Comparison of ENCODE assay signal across 9 cellular contexts in genomic region chr20:64039293-64040160, GRCh38. TPM values are rescaled to one million over a fixed set of nuclear protein-coding genes. Genes with fewer than 3 reads are reported as not detected.
A peak's percentile ranks its signal among the peaks of the same experiment; 100 is the strongest.
DNase-seq lines count a peak whose midpoint lies in the region; ATAC-seq lines count a peak whose summit lies in the region.
"Had no signal": no experiment of that assay in that cellular context is flagged by ENCODE, and none has a peak within 500 bp of the region (broad histone marks: within the 10 kb centered on the region; RNA-seq: fewer than 3 reads in every experiment).

No MANE protein-coding gene starts in this region.

- H3K9me3 Mint-ChIP-seq in activated CD4-positive, alpha-beta T cell treated with anti-CD3 and anti-CD28 coated beads for 36 hours (ENCODE audit: low read depth): no peaks in the 10 kb centered on the region
- no peaks in the 10 kb centered on the region for H3K9me3 Mint-ChIP-seq in activated naive CD8-positive, alpha-beta T cell treated with anti-CD3 and anti-CD28 coated beads for 36 hours
- no peaks in the 10 kb centered on the region for H3K9me3 Mint-ChIP-seq in immature natural killer cell

- DNase-seq in activated CD4-positive, alpha-beta T cell treated with anti-CD3 and anti-CD28 coated beads for 36 hours: no peak
- no peak for DNase-seq in activated CD4-positive, alpha-beta T cell treated with anti-CD3 and anti-CD28 coated beads, Interleukin-2, amount 50 U/mL, for 48 hours
- no peak for DNase-seq in activated naive CD8-positive, alpha-beta T cell treated with anti-CD3 and anti-CD28 coated beads for 36 hours
- DNase-seq in immature natural killer cell (no peak), NCI-H1694 (lab: John Stamatoyannopoulos, UW) (no peak), caudate nucleus (lab: John Stamatoyannopoulos, UW) (no peak), NCI-H82 treated with DMSO at 0.1 percent for 48 hours (lab: John Stamatoyannopoulos, UW; ENCODE audit: unreplicated experiment) (no peak)

- H3K27ac Mint-ChIP-seq in activated CD4-positive, alpha-beta T cell treated with anti-CD3 and anti-CD28 coated beads for 36 hours: peak overlapping the region; percentile 60
- no peak overlapping the region for H3K27ac Mint-ChIP-seq in activated naive CD8-positive, alpha-beta T cell treated with anti-CD3 and anti-CD28 coated beads for 36 hours
- no peak overlapping the region for H3K27ac Mint-ChIP-seq in immature natural killer cell

- no peaks in the 10 kb centered on the region for H3K9me3 ChIP-seq in thymus (ENCODE audit: control insufficient read depth)

- H3K4me3 Mint-ChIP-seq in activated CD4-positive, alpha-beta T cell treated with anti-CD3 and anti-CD28 coated beads for 36 hours: peak overlapping the region; percentile 61
- H3K4me3 Mint-ChIP-seq in activated naive CD8-positive, alpha-beta T cell treated with anti-CD3 and anti-CD28 coated beads for 36 hours: peak overlapping the region; percentile 65
- peak overlapping the region; percentile 38 to 71 (median 50) for H3K4me3 Mint-ChIP-seq in immature natural killer cell

- peaks cover 2% of the 10 kb centered on the region for H3K36me3 ChIP-seq in thymus (ENCODE audit: control insufficient read depth, insufficient read depth)

- POLR2A ChIA-PET in activated CD4-positive, alpha-beta T cell treated with anti-CD3 and anti-CD28 coated beads for 36 hours (lab: Charles Lee): interaction anchor here (1.0 to 1.3 kb wide), 2 partner anchors 18 to 59 kb away, joined by 3 to 6 read pairs; partner anchors contain the start of gene PRPF6

- H3K4me3 ChIP-seq in thymus (ENCODE audit: low read length): peak overlapping the region; percentile 58

- peak overlapping the region; percentile 74 for H3K27ac ChIP-seq in thymus (ENCODE audit: low read depth)
- H3K27ac ChIP-seq in caudate nucleus (ENCODE audit: low read depth, low read length): no peak overlapping the region

- peaks cover 5% of the 10 kb centered on the region for H3K36me3 Mint-ChIP-seq in activated CD4-positive, alpha-beta T cell treated with anti-CD3 and anti-CD28 coated beads for 36 hours (ENCODE audit: low read depth)
- peaks cover 2% of the 10 kb centered on the region for H3K36me3 Mint-ChIP-seq in activated naive CD8-positive, alpha-beta T cell treated with anti-CD3 and anti-CD28 coated beads for 36 hours
- H3K36me3 Mint-ChIP-seq in immature natural killer cell: no peaks in the 10 kb centered on the region

- intact Hi-C loops in activated CD4-positive, alpha-beta T cell treated with anti-CD3 and anti-CD28 coated beads for 36 hours (cut with DNase I, micrococcal nuclease): loop anchor here (1.0 to 5.0 kb wide), 8 partner anchors 18 to 501 kb away; partner anchors contain the start of genes GMEB2 (in 1 of the 2), LIME1 (in 1 of the 2), PRPF6 (in 1 of the 2) and RGS19 (in 1 of the 2)

- CTCF ChIA-PET in activated CD4-positive, alpha-beta T cell treated with anti-CD3 and anti-CD28 coated beads for 36 hours (lab: Charles Lee): interaction anchor here (0.6 to 2.9 kb wide), 21 partner anchors 12 to 1274 kb away, joined by 3 to 32 read pairs (median 4); partner anchors contain the start of genes OPRL1, PRPF6, RGS19 and SAMD10

- WGBS in thymus: 39% methylated on average over 17 of the region's 17 CpGs

- H3K4me1 Mint-ChIP-seq in activated CD4-positive, alpha-beta T cell treated with anti-CD3 and anti-CD28 coated beads for 36 hours: peaks cover 42% of the 10 kb centered on the region
- peaks cover 47% of the 10 kb centered on the region for H3K4me1 Mint-ChIP-seq in activated naive CD8-positive, alpha-beta T cell treated with anti-CD3 and anti-CD28 coated beads for 36 hours
- H3K4me1 Mint-ChIP-seq in immature natural killer cell: peaks cover 0 to 14% of the 10 kb centered on the region in 2 donors

- H3K4me1 ChIP-seq in thymus (ENCODE audit: control insufficient read depth, insufficient read depth, low read length): peaks cover 28% of the 10 kb centered on the region

- no peak for ATAC-seq in activated CD4-positive, alpha-beta T cell treated with anti-CD3 and anti-CD28 coated beads for 36 hours

- H3K27me3 Mint-ChIP-seq in activated CD4-positive, alpha-beta T cell treated with anti-CD3 and anti-CD28 coated beads for 36 hours: peaks cover 2% of the 10 kb centered on the region
- H3K27me3 Mint-ChIP-seq in activated naive CD8-positive, alpha-beta T cell treated with anti-CD3 and anti-CD28 coated beads for 36 hours: peaks cover 3% of the 10 kb centered on the region
- peaks cover 3 to 16% (median 7%) of the 10 kb centered on the region in 3 donors for H3K27me3 Mint-ChIP-seq in immature natural killer cell (ENCODE audit: low read depth in 3 of 3)

- H3K27me3 ChIP-seq in thymus (ENCODE audit: control insufficient read depth, insufficient read depth): peaks cover 11% of the 10 kb centered on the region

RNA-seq across cellular contexts. Expression of gene C20orf204, which starts 3.5 kb away (rescaled TPM):
- 1 to 10 TPM; 2.3 to 3.3 TPM for total RNA-seq in activated CD4-positive, alpha-beta T cell treated with anti-CD3 and anti-CD28 coated beads for 36 hours
- total RNA-seq in activated naive CD8-positive, alpha-beta T cell treated with anti-CD3 and anti-CD28 coated beads for 36 hours: 1 to 10 TPM; 2.1 to 2.5 TPM
- not detected for polyA plus RNA-seq in immature natural killer cell
- polyA plus RNA-seq in thymus: 8.2 TPM

RNA-seq across cellular contexts. Expression of gene SOX18, which starts 9.9 kb away (rescaled TPM):
- total RNA-seq in activated CD4-positive, alpha-beta T cell treated with anti-CD3 and anti-CD28 coated beads for 36 hours: not detected
- not detected for total RNA-seq in activated naive CD8-positive, alpha-beta T cell treated with anti-CD3 and anti-CD28 coated beads for 36 hours
- not detected for polyA plus RNA-seq in immature natural killer cell
- 17.2 TPM for polyA plus RNA-seq in thymus
- total RNA-seq: M059J had no signal

RNA-seq across cellular contexts. Expression of gene TCEA2, which starts 23.5 kb away (rescaled TPM):
- 10 to 100 TPM; 40.6 to 50.0 TPM for total RNA-seq in activated CD4-positive, alpha-beta T cell treated with anti-CD3 and anti-CD28 coated beads for 36 hours
- 10 to 100 TPM; 37.8 to 38.6 TPM for total RNA-seq in activated naive CD8-positive, alpha-beta T cell treated with anti-CD3 and anti-CD28 coated beads for 36 hours
- polyA plus RNA-seq in immature natural killer cell (10 to 100 TPM; 18.9 to 26.6 (median 24.1) TPM), thymus (53.2 TPM)

RNA-seq across cellular contexts. Expression of gene RGS19, which starts 39.8 kb away (rescaled TPM):
- 10 to 100 TPM; 39.6 to 40.2 TPM for total RNA-seq in activated CD4-positive, alpha-beta T cell treated with anti-CD3 and anti-CD28 coated beads for 36 hours
- total RNA-seq in activated naive CD8-positive, alpha-beta T cell treated with anti-CD3 and anti-CD28 coated beads for 36 hours: 10 to 100 TPM; 26.4 to 31.8 TPM
- 100 to 1,000 TPM; 124 to 171 (median 132) TPM for polyA plus RNA-seq in immature natural killer cell
- 27.2 TPM for polyA plus RNA-seq in thymus

RNA-seq across cellular contexts. Expression of gene OPRL1, which starts 40.4 kb away (rescaled TPM):
- total RNA-seq in activated CD4-positive, alpha-beta T cell treated with anti-CD3 and anti-CD28 coated beads for 36 hours: under 1 TPM; 0.42 to 0.50 TPM
- total RNA-seq in activated naive CD8-positive, alpha-beta T cell treated with anti-CD3 and anti-CD28 coated beads for 36 hours: under 1 TPM; 0.16 to 0.25 TPM
- 1 to 10 TPM in 1 of 3 donors, under 1 TPM in 2; 0.48 to 1.3 (median 0.73) TPM for polyA plus RNA-seq in immature natural killer cell
- 1.1 TPM for polyA plus RNA-seq in thymus
